ENCODE assay signal across 1 cellular context in the genomic region with DNA sequence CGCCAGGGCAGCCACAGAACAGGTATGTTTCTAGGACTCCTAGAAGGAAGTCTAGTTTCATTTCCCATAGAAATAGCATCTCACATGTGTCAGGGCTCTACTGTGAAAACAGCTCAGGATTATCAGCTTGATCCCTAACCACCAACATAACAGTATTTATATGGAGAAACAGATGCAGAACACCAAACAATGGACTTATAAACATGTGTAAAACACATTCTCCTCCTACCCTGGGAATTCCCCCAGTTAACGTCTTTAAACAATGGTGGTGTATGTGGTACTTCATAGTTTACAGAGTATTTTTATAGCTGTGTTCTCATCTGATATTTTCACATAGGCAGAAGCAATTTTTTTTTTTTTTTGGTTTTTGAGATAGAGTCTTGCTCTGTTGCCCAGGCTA.
TF ChIP-seq lines count a peak whose summit lies in the region.

No MANE protein-coding gene starts in this region.

TF ChIP-seq in SK-N-SH treated with all-trans-retinoic acid at 6 μM for 48 hours, 23 proteins besides CTCF, POLR2A, EP300 and RAD21 (continued from another document):
- TF ChIP-seq OSR1 (CRISPR knock-in tag; IDR thresholded peaks at IDR 0.05) (no peak), CSDC2 (CRISPR knock-in tag; IDR thresholded peaks at IDR 0.05) (no peak), ARNTL (CRISPR knock-in tag; IDR thresholded peaks at IDR 0.05; ENCODE audit: borderline replicate concordance, low read depth) (no peak), ZFP30 (CRISPR knock-in tag; IDR thresholded peaks at IDR 0.05) (no peak), PPARA (CRISPR knock-in tag; IDR thresholded peaks at IDR 0.05; ENCODE audit: borderline replicate concordance) (no peak), GLIS3 (CRISPR knock-in tag; IDR thresholded peaks at IDR 0.05) (no peak), TCF4 (CRISPR knock-in tag; IDR thresholded peaks at IDR 0.05; ENCODE audit: borderline replicate concordance) (no peak), ZC3H10 (CRISPR knock-in tag; IDR thresholded peaks at IDR 0.05) (no peak)
- TF ChIP-seq, protein P1, sequence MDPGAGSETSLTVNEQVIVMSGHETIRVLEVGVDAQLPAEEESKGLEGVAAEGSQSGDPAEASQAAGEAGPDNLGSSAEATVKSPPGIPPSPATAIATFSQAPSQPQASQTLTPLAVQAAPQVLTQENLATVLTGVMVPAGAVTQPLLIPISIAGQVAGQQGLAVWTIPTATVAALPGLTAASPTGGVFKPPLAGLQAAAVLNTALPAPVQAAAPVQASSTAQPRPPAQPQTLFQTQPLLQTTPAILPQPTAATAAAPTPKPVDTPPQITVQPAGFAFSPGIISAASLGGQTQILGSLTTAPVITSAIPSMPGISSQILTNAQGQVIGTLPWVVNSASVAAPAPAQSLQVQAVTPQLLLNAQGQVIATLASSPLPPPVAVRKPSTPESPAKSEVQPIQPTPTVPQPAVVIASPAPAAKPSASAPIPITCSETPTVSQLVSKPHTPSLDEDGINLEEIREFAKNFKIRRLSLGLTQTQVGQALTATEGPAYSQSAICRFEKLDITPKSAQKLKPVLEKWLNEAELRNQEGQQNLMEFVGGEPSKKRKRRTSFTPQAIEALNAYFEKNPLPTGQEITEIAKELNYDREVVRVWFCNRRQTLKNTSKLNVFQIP (CRISPR knock-in tag; IDR thresholded peaks at IDR 0.05; ENCODE audit: borderline replicate concordance, low read depth), result no peak
